In genomic region chrX:120453985-120454384, GRCh38 we compare ENCODE assay signal across 1 cellular context.
TF ChIP-seq lines count a peak whose summit lies in the region.

No MANE protein-coding gene starts in this region.

TF ChIP-seq in K562, 482 proteins besides CTCF, POLR2A, EP300 and RAD21 (continued from another document and continues in another):
- TF ChIP-seq E2F8 (IDR thresholded peaks at IDR 0.05; ENCODE audit: low read depth, partially characterized antibody): no peak
- no peak for TF ChIP-seq USF2 (CRISPR knock-in tag; IDR thresholded peaks at IDR 0.05)
- no peak for TF ChIP-seq CC2D1A (IDR thresholded peaks at IDR 0.05)
- TF ChIP-seq ZNF644 (tag; IDR thresholded peaks at IDR 0.05; ENCODE audit: low read depth): no peak
- TF ChIP-seq E2F1 (CRISPR knock-in tag; IDR thresholded peaks at IDR 0.05): no peak
- TF ChIP-seq AFF1 (IDR thresholded peaks at IDR 0.05; ENCODE audit: low read depth in 1 of 2, partially characterized antibody in 2 of 2): no peak
- no peak for TF ChIP-seq PBX2 (CRISPR knock-in tag; IDR thresholded peaks at IDR 0.05; ENCODE audit: low read depth)
- peak; percentile 79 for TF ChIP-seq PBX2 (tag; conservative IDR thresholded peaks at IDR 0.05; ENCODE audit: low read depth)
- TF ChIP-seq ZNF354B (CRISPR knock-in tag; IDR thresholded peaks at IDR 0.05): no peak
- TF ChIP-seq MYC (IDR thresholded peaks at IDR 0.05; ENCODE audit: low read depth, low read length): no peak
- TF ChIP-seq MYC (CRISPR knock-in tag; IDR thresholded peaks at IDR 0.05; ENCODE audit: borderline replicate concordance, low read depth): no peak
- no peak for TF ChIP-seq ZNF551 (CRISPR knock-in tag; IDR thresholded peaks at IDR 0.05)
- no peak for TF ChIP-seq HMGXB4 (CRISPR knock-in tag; IDR thresholded peaks at IDR 0.05)
- no peak for TF ChIP-seq TCFL5 (CRISPR knock-in tag; conservative IDR thresholded peaks at IDR 0.05)
- no peak for TF ChIP-seq ARID2 (IDR thresholded peaks at IDR 0.05)
- no peak for TF ChIP-seq SFPQ (IDR thresholded peaks at IDR 0.05; ENCODE audit: low read depth, low read length)
- no peak for TF ChIP-seq GATA2 (CRISPR knock-in tag; IDR thresholded peaks at IDR 0.05)
- TF ChIP-seq GMEB1 (CRISPR knock-in tag; IDR thresholded peaks at IDR 0.05): no peak
- TF ChIP-seq ZNF384 (IDR thresholded peaks at IDR 0.05; ENCODE audit: low read depth, low read length): peak; percentile 92
- no peak for TF ChIP-seq CLOCK (CRISPR knock-in tag; IDR thresholded peaks at IDR 0.05; ENCODE audit: borderline replicate concordance)
- 0 out of 2 replicates have a peak, but pooled peaks have one; percentile 34 for TF ChIP-seq ZNF766 (CRISPR knock-in tag; conservative IDR thresholded peaks at IDR 0.05)
- no peak; the same call in 1 of the 2 replicates for TF ChIP-seq ATF3 (IDR thresholded peaks at IDR 0.05)
- no peak for TF ChIP-seq ATF3 (CRISPR knock-in tag; conservative IDR thresholded peaks at IDR 0.05)
- peak; percentile 54 for TF ChIP-seq RFX1 (IDR thresholded peaks at IDR 0.05)
- TF ChIP-seq FOXM1 (IDR thresholded peaks at IDR 0.05; ENCODE audit: low read depth): peak; percentile 51; the same call in 1 of the 2 replicates
- TF ChIP-seq FOXM1 (CRISPR knock-in tag; IDR thresholded peaks at IDR 0.05; ENCODE audit: low read depth): no peak
- TF ChIP-seq JUN (IDR thresholded peaks at IDR 0.05; ENCODE audit: borderline replicate concordance, low read depth, low read length): peak; percentile 48; the same call in 1 of the 2 replicates
- no peak for TF ChIP-seq JUN (CRISPR knock-in tag; IDR thresholded peaks at IDR 0.05; ENCODE audit: borderline replicate concordance)
- TF ChIP-seq TFAP4 (CRISPR knock-in tag; IDR thresholded peaks at IDR 0.05; ENCODE audit: borderline replicate concordance): no peak
- TF ChIP-seq NONO (IDR thresholded peaks at IDR 0.05; ENCODE audit: low read depth in 2 of 2, low read length in 1 of 2): no peak
- TF ChIP-seq ZBTB34 (CRISPR knock-in tag; IDR thresholded peaks at IDR 0.05): no peak
